Comparison of ENCODE assay signal across 1 cellular context in genomic region chr18:23784811-23785245, GRCh38.
TF ChIP-seq lines count a peak whose summit lies in the region.

No MANE protein-coding gene starts in this region.

TF ChIP-seq in HEK293, 187 proteins besides CTCF, POLR2A, EP300 and RAD21 (continued from another document):
- TF ChIP-seq ZBTB44 (tag by site-specific recombination; IDR thresholded peaks at IDR 0.05) = no peak
- TF ChIP-seq ZNF174 (tag by site-specific recombination; IDR thresholded peaks at IDR 0.05) = no peak
- TF ChIP-seq ZXDB (tag by site-specific recombination; IDR thresholded peaks at IDR 0.05) = peak; percentile 31; the same call in 1 of the 2 replicates
- TF ChIP-seq ZSCAN4 (tag by site-specific recombination; IDR thresholded peaks at IDR 0.05) = no peak
- TF ChIP-seq PRDM6 (tag by site-specific recombination; IDR thresholded peaks at IDR 0.05) = peak; percentile 29; the same call in 1 of the 2 replicates
- TF ChIP-seq ZNF248 (tag by site-specific recombination; IDR thresholded peaks at IDR 0.05) = no peak
- 0 out of 2 replicates have a peak, but pooled peaks have one; percentile 39 for TF ChIP-seq ZBTB6 (tag by site-specific recombination; IDR thresholded peaks at IDR 0.05)
- peak; percentile 44; the same call in 1 of the 2 replicates for TF ChIP-seq ZNF843 (tag by site-specific recombination; IDR thresholded peaks at IDR 0.05)
- 0 out of 2 replicates have a peak, but pooled peaks have one; percentile 18 for TF ChIP-seq PRDM4 (tag by site-specific recombination; IDR thresholded peaks at IDR 0.05)
- TF ChIP-seq ZNF670 (tag by site-specific recombination; IDR thresholded peaks at IDR 0.05; ENCODE audit: low read depth) = no peak
- no peak for TF ChIP-seq RBAK (tag by site-specific recombination; IDR thresholded peaks at IDR 0.05)
- peak; percentile 88 for TF ChIP-seq WT1 (tag by site-specific recombination; IDR thresholded peaks at IDR 0.05)
- TF ChIP-seq GLIS2 (tag by site-specific recombination; IDR thresholded peaks at IDR 0.05) = no peak
- TF ChIP-seq ZNF449 (tag by site-specific recombination; IDR thresholded peaks at IDR 0.05) = 0 out of 2 replicates have a peak, but pooled peaks have one; percentile 18
- no peak for TF ChIP-seq ZNF114 (tag by site-specific recombination; IDR thresholded peaks at IDR 0.05)
- no peak for TF ChIP-seq GFI1B (tag by site-specific recombination; IDR thresholded peaks at IDR 0.05)
- no peak for TF ChIP-seq KLF7 (tag by site-specific recombination; IDR thresholded peaks at IDR 0.05; ENCODE audit: borderline replicate concordance)
